Comparison of ENCODE assay signal across 8 cellular contexts in the genomic region with DNA sequence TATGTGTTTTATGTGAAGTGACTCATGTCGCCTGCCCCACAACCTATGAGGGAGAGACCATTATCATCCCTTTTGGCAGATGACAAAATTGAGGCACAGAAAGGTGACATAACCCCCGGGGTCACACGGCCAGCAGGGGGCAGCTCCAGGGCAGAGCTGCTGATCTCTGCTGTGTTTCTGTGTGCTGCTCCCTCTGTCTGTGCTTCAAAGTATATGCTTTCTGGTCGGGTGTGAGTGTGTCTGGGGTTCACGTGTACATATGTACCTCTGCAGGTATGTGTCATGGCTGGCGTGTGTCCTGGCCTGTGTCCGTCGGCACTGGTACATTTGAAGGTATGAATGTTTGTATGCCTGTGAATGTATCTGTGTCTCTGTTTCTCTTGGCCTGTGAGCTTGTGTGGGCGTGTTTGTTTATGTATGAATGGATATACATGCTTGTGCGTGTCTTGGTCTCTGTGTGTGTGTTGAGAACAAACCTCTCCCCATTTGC. TPM values are rescaled to one million over a fixed set of nuclear protein-coding genes. Genes with fewer than 3 reads are reported as not detected.
DNase-seq lines count a peak whose midpoint lies in the region; ATAC-seq and TF ChIP-seq lines count a peak whose summit lies in the region.

No MANE protein-coding gene starts in this region.

- TF ChIP-seq POLR2A in esophagus muscularis mucosa (IDR thresholded peaks at IDR 0.05; ENCODE audit: low read depth) (no peak), prostate gland (IDR thresholded peaks at IDR 0.05) (no peak)

- peak overlapping the region in 1 of 4 donors; percentile 36 for H3K27ac ChIP-seq in esophagus muscularis mucosa (replicated peaks in 1 of 4)
- no peak overlapping the region for H3K27ac ChIP-seq in prostate gland

- peaks cover 36 to 45% (median 42%) of the 10 kb centered on the region in 4 donors for H3K4me1 ChIP-seq in esophagus muscularis mucosa
- H3K4me1 ChIP-seq in prostate gland (replicated peaks), result no peaks in the 10 kb centered on the region

- H3K36me3 ChIP-seq in esophagus muscularis mucosa, result peaks cover 0 to 4% (median 0%) of the 10 kb centered on the region in 4 donors
- H3K36me3 ChIP-seq in prostate gland, result no peaks in the 10 kb centered on the region

- 42% methylated on average over 9 of the region's 10 CpGs for WGBS in esophagus muscularis mucosa
- WGBS in prostate gland, result 34% methylated on average over 10 of the region's 10 CpGs

- H3K27me3 ChIP-seq in esophagus muscularis mucosa (no peaks in the 10 kb centered on the region), prostate gland (replicated peaks; ENCODE audit: insufficient read depth) (no peaks in the 10 kb centered on the region)

- DNase-seq in AG10803 (ENCODE audit: low read depth) (peak; percentile 40), NCI-H82 treated with DMSO at 0.1 percent for 48 hours (lab: John Stamatoyannopoulos, UW; ENCODE audit: unreplicated experiment) (peak; percentile 29), esophagus muscularis mucosa (ENCODE audit: extremely low spot score) (no peak), prostate gland (ENCODE audit: low spot score) (no peak), COR-L47 (lab: John Stamatoyannopoulos, UW) (no peak)
- peak; percentile 86 for DNase-seq in activated CD8-positive, alpha-beta memory T cell treated with anti-CD3 and anti-CD28 coated beads, Interleukin-2, amount 50 U/mL, for 48 hours

- intact Hi-C loops in esophagus muscularis mucosa (cut with DNase I) (no loop called here), prostate gland (cut with DNase I) (no loop called here)

- no peaks in the 10 kb centered on the region for H3K9me3 ChIP-seq in esophagus muscularis mucosa
- H3K9me3 ChIP-seq in prostate gland, result no peaks in the 10 kb centered on the region

- no peak overlapping the region for H3K4me3 ChIP-seq in AG10803 (ENCODE audit: low read length)
- no peak overlapping the region for H3K4me3 ChIP-seq in esophagus muscularis mucosa
- no peak overlapping the region for H3K4me3 ChIP-seq in prostate gland

- ATAC-seq in GM19452 (IDR thresholded peaks at IDR 0.05; ENCODE audit: unreplicated experiment) (peak; percentile 34), GM19455 (IDR thresholded peaks at IDR 0.05; ENCODE audit: unreplicated experiment) (no peak)

- TF ChIP-seq EP300 in esophagus muscularis mucosa (IDR thresholded peaks at IDR 0.05), result no peak

- TF ChIP-seq CTCF in AG10803 (conservative IDR thresholded peaks at IDR 0.05; ENCODE audit: low read length), result peak; percentile 63
- peak; percentile 27 to 42 (median 40) for TF ChIP-seq CTCF in esophagus muscularis mucosa (IDR thresholded peaks at IDR 0.05)
- TF ChIP-seq CTCF in prostate gland (IDR thresholded peaks at IDR 0.05), result peak in 3 of 4 experiments; percentile 21 to 69 (median 45)

RNA-seq across cellular contexts. Expression of a gene that starts 7.1 kb away (rescaled TPM):
- total RNA-seq in esophagus muscularis mucosa (10 to 100 TPM in 1 of 4 donors, 1 to 10 TPM in 3; 3.6 to 10.6 (median 5.9) TPM), prostate gland (10 to 100 TPM; 10.2 to 24.8 TPM)

RNA-seq across cellular contexts. Expression of a gene that starts 22.6 kb away (rescaled TPM):
- total RNA-seq in esophagus muscularis mucosa (1 to 10 TPM in 1 of 4 donors, not detected in 3; 1.2 TPM), prostate gland (1 to 10 TPM; 2.4 to 4.8 TPM)

RNA-seq across cellular contexts. Expression of a gene that starts 30.0 kb away (rescaled TPM):
- total RNA-seq in esophagus muscularis mucosa (1 to 10 TPM in 1 of 4 donors, under 1 TPM in 1, not detected in 2; 0.92 to 2.5 TPM), prostate gland (1 to 10 TPM; 3.4 to 9.4 TPM)

Comparison
In these comparisons a context has a peak if more than half of its experiments do, and no peak if none do; other contexts are left out.
1. DNase-seq: peak in AG10803 (single experiment), NCI-H82 treated with DMSO at 0.1 percent for 48 hours (single experiment) and activated CD8-positive, alpha-beta memory T cell treated with anti-CD3 and anti-CD28 coated beads, Interleukin-2, amount 50 U/mL, for 48 hours (single experiment); none in esophagus muscularis mucosa (single experiment), prostate gland (single experiment) and COR-L47 (single experiment).
2. Peak in every context shown above with its lines, with median percentiles within 50 percentile points of each other: CTCF ChIP-seq.